ENCODE assay signal across 8 cellular contexts in the genomic region with DNA sequence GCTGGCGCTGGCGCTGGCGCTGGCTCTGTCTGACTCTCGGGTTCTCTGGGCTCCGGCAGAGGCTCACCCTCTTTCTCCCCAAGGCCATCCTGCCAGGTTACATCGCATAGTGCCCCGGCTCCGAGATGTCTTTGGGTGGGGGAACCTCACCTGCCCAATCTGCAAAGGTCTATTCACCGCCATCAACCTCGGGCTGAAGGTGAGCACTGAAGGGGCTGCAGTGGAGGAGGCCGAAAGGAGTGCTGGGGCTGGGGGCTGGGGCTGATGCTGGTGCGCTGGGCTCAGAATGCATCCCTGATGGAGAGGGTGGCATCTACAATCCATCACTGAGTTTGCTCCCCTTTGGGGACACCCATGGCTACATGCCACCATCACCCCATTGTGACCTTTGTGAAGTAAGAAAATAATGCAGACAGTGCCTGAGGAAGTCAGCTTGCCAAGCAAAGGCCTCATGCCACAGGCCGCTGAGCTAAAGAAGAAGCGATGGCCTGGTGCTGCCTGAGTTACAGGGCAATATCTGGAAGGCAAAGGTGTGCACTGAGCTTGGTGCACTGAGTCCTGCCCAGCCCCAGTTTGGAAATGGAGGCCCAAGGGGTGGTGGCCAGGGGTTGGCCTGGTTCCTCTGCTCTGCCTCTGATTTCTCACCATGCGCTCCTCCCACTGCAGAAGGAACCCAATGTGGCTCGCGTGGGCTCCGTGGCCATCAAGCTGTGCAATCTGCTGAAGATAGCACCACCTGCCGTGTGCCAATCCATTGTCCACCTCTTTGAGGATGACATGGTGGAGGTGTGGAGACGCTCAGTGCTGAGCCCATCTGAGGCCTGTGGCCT. TPM values are rescaled to one million over a fixed set of nuclear protein-coding genes. Genes with fewer than 3 reads are reported as not detected.
DNase-seq lines count a peak whose midpoint lies in the region; ATAC-seq and TF ChIP-seq lines count a peak whose summit lies in the region.

No MANE protein-coding gene starts in this region.

- peaks cover 14% of the 10 kb centered on the region; the same call in 1 of the 2 replicates for H3K4me1 ChIP-seq in ES-I3 (ENCODE audit: insufficient read depth, low read length)
- H3K4me1 ChIP-seq in PC-9 (replicated peaks; ENCODE audit: insufficient read depth): peaks cover 7% of the 10 kb centered on the region; the same call in 1 of the 2 replicates
- peaks cover 3% of the 10 kb centered on the region for H3K4me1 ChIP-seq in parathyroid adenoma

- H3K9ac ChIP-seq in ES-I3 (ENCODE audit: low read depth, low read length) (peak overlapping the region; percentile 56; the same call in 1 of the 2 replicates), parathyroid adenoma (no peak overlapping the region)

- H3K4me3 ChIP-seq in PC-9 (peak overlapping the region; percentile 66), epithelial cell of proximal tubule (ENCODE audit: low read depth, low read length) (peak overlapping the region; percentile 88), parathyroid adenoma (ENCODE audit: low read depth, low read length) (peak overlapping the region; percentile 73)

- peak overlapping the region; percentile 82 for H3K4me2 ChIP-seq in PC-9
- H3K4me2 ChIP-seq in parathyroid adenoma (ENCODE audit: low read length): peak overlapping the region; percentile 74

- H2AFZ ChIP-seq in PC-9 (peak overlapping the region; percentile 85), parathyroid adenoma (peak overlapping the region; percentile 91)

- CTCF ChIA-PET in PC-9 (lab: Charles Lee): interaction anchor here (1.0 kb wide), 1 partner anchor 53 kb away, joined by 8 read pairs; no protein-coding TSS in a partner anchor

- H3K9me3 ChIP-seq in ES-I3 (ENCODE audit: control insufficient read depth, insufficient read depth, low read length) (no peaks in the 10 kb centered on the region), PC-9 (ENCODE audit: insufficient read depth, low read depth) (no peaks in the 10 kb centered on the region), parathyroid adenoma (ENCODE audit: control insufficient read depth, low read length) (no peaks in the 10 kb centered on the region)

- no peak overlapping the region for H3K27ac ChIP-seq in PC-9
- H3K27ac ChIP-seq in parathyroid adenoma: peak overlapping the region; percentile 82

- DNase-seq in PC-9 (no peak), epithelial cell of proximal tubule (ENCODE audit: low read depth) (no peak), RKO (ENCODE audit: low spot score) (no peak), GM10266 (ENCODE audit: extremely low spot score) (no peak), DMS 273 (lab: John Stamatoyannopoulos, UW; ENCODE audit: unreplicated experiment) (no peak)

- intact Hi-C loops in PC-9 (cut with micrococcal nuclease; ENCODE audit: unreplicated experiment): loop anchor here (2.0 to 5.0 kb wide), 3 partner anchors 90 to 291 kb away; a partner anchor contains a TSS

- H3K36me3 ChIP-seq in ES-I3 (ENCODE audit: insufficient read depth, low read length): no peaks in the 10 kb centered on the region
- no peaks in the 10 kb centered on the region for H3K36me3 ChIP-seq in PC-9 (ENCODE audit: low read depth)
- H3K36me3 ChIP-seq in parathyroid adenoma (ENCODE audit: control insufficient read depth, insufficient read depth, low read length): no peaks in the 10 kb centered on the region

- no peaks in the 10 kb centered on the region for H3K9me2 ChIP-seq in PC-9 (ENCODE audit: insufficient read depth)

- no peaks in the 10 kb centered on the region for H3K79me2 ChIP-seq in PC-9 (ENCODE audit: low read depth)
- no peaks in the 10 kb centered on the region for H3K79me2 ChIP-seq in parathyroid adenoma

- no peaks in the 10 kb centered on the region for H4K20me1 ChIP-seq in PC-9 (ENCODE audit: insufficient read depth)

- H3K27me3 ChIP-seq in PC-9 (ENCODE audit: insufficient read depth, low read depth) (no peaks in the 10 kb centered on the region), parathyroid adenoma (ENCODE audit: control insufficient read depth, insufficient read depth, low read length) (no peaks in the 10 kb centered on the region)

- H3F3A ChIP-seq in PC-9 (ENCODE audit: insufficient read depth, low read depth): peaks cover 4% of the 10 kb centered on the region; the same call in 1 of the 2 replicates

- POLR2A ChIA-PET in PC-9 (lab: Charles Lee; ENCODE audit: unreplicated experiment): interaction anchor here (0.6 kb wide), 2 partner anchors 69 to 1526 kb away, joined by 3 read pairs; no protein-coding TSS in a partner anchor

- BruUV-seq in PC-9 (replicated peaks; lab: Mats Ljungman, UMichigan): TSS peak; percentile 36

- TF ChIP-seq CTCF in PC-9 (conservative IDR thresholded peaks at IDR 0.05) (no peak), epithelial cell of proximal tubule (conservative IDR thresholded peaks at IDR 0.05; ENCODE audit: low read depth, low read length) (no peak), parathyroid adenoma (IDR thresholded peaks at IDR 0.05) (no peak), GM10266 (IDR thresholded peaks at IDR 0.05; ENCODE audit: control insufficient read depth, insufficient read depth, low read depth, missing control alignments) (no peak)

- no peak for ATAC-seq in GM21619 (IDR thresholded peaks at IDR 0.05; ENCODE audit: unreplicated experiment)

RNA-seq across cellular contexts. Expression of a gene that starts 0.7 kb away (rescaled TPM):
- total RNA-seq in PC-9 (2021) (7.2 and 9.2 TPM in 2 replicates), epithelial cell of proximal tubule (22.5 and 24.3 TPM in 2 replicates)

RNA-seq across cellular contexts. Expression of a gene that starts 28.0 kb away (rescaled TPM):
- total RNA-seq in PC-9 (2021) (0.90 and 1.4 TPM in 2 replicates), epithelial cell of proximal tubule (24.7 and 28.3 TPM in 2 replicates)

RNA-seq across cellular contexts. Expression of a gene that starts 49.9 kb away (rescaled TPM):
- total RNA-seq in PC-9 (2021): 0.68 TPM in 1 of 2 replicates, not detected in the other
- total RNA-seq in epithelial cell of proximal tubule: 0.06 and 1.0 TPM in 2 replicates

Comparison
In these comparisons a context has a peak if more than half of its experiments do, and no peak if none do; other contexts are left out.
1. RNA of a gene that starts 28.0 kb away (total RNA-seq): 24.7 to 28.3 TPM in epithelial cell of proximal tubule; 0.90 to 1.4 TPM in PC-9; every median in the first group is over 10 times any median in the second.
2. Peak in every context shown above with its lines, with median percentiles within 50 percentile points of each other: H3K4me3 ChIP-seq.